Comparison of ENCODE assay signal across 8 cellular contexts in the genomic region with DNA sequence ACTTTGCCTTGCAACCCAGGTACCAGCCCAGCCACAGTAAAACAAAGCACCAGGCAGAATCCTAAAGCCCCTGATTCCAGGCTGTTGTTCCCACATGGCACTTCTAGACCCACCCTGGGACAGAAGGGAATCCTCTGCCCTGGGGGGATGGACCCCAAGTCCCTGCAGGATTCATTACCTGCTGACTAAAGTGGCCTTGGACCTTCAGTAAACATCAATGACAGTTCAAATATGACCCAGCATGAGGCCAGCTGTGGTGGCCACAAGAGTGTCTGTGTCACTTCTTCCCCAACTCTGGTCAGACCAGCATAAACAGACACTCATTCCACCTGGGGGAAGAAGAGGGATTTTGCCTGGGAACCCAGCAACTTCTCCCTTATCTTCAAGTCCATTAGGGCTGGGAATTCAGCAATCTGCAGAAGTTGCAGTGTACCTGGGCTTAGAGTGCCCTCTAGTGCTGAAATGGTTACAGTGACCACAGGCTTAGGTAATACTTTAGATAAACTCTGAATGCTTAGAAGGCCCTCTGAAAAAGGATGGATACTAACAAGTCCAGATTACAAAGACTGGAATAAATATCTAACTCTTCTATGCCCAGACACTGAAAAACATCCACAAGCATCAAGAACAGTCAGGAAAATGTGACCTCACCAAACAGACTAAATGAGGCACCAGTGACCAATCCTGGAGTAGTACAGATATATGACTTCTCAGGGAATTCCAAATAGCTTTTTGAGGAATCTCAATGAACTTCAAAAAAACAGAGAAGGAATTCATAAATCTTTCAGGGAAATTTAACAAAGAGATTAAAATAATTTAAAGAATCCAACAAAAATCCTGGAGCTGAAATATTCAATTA.
DNase-seq lines count a peak whose midpoint lies in the region; ATAC-seq and TF ChIP-seq lines count a peak whose summit lies in the region.

No MANE protein-coding gene starts in this region.

- H2AFZ ChIP-seq in neural progenitor cell (replicated peaks), result no peak overlapping the region

- H3K9ac ChIP-seq in neural progenitor cell, result no peak overlapping the region

- no peak overlapping the region for H3K4me3 ChIP-seq in neural progenitor cell

- H3F3A ChIP-seq in neural progenitor cell (ENCODE audit: low read depth), result no peaks in the 10 kb centered on the region

- DNase-seq in CD14-positive monocyte (ENCODE audit: low spot score) (no peak), NCI-H2029 (lab: John Stamatoyannopoulos, UW) (peak; percentile 40), UCSD-AML1 (lab: John Stamatoyannopoulos, UW; ENCODE audit: unreplicated experiment) (peak; percentile 7), fibroblast of gingiva (ENCODE audit: low read depth) (peak; percentile 63), neural progenitor cell (ENCODE audit: low spot score) (peak; percentile 72), cerebellum (ENCODE audit: low spot score) (no peak)

- H3K4me1 Mint-ChIP-seq in CD14-positive monocyte, result peaks cover under 1% of the 10 kb centered on the region
- H3K4me1 Mint-ChIP-seq in neural progenitor cell, result no peaks in the 10 kb centered on the region

- peaks cover 63% of the 10 kb centered on the region for H3K79me2 ChIP-seq in neural progenitor cell (ENCODE audit: low read depth)

- H3K4me2 ChIP-seq in neural progenitor cell, result no peak overlapping the region

- ATAC-seq in GM18511 (IDR thresholded peaks at IDR 0.05; ENCODE audit: unreplicated experiment), result peak; percentile 93
- peak; percentile 89 for ATAC-seq in HG02938 (IDR thresholded peaks at IDR 0.05; ENCODE audit: unreplicated experiment)

- TF ChIP-seq CTCF in CD14-positive monocyte (IDR thresholded peaks at IDR 0.05) (peak; percentile 86), neural progenitor cell (IDR thresholded peaks at IDR 0.05) (peak; percentile 79)

- peaks cover 3% of the 10 kb centered on the region for H3K36me3 ChIP-seq in neural progenitor cell

- no peaks in the 10 kb centered on the region for H3K27me3 ChIP-seq in neural progenitor cell

- no peak overlapping the region for H3K4me3 Mint-ChIP-seq in CD14-positive monocyte
- H3K4me3 Mint-ChIP-seq in neural progenitor cell, result no peak overlapping the region

- H3K9me3 ChIP-seq in neural progenitor cell (ENCODE audit: low read depth), result no peaks in the 10 kb centered on the region

- H3K36me3 Mint-ChIP-seq in CD14-positive monocyte (peaks cover 11 to 15% of the 10 kb centered on the region in 2 donors), neural progenitor cell (peaks cover 52% of the 10 kb centered on the region)

- H3K27ac ChIP-seq in neural progenitor cell, result no peak overlapping the region

- H3K9me3 Mint-ChIP-seq in CD14-positive monocyte (peaks cover 0 to 3% (median 0%) of the 10 kb centered on the region in 7 donors), neural progenitor cell (peaks cover 44% of the 10 kb centered on the region)

- peaks cover 0 to 2% (median 0%) of the 10 kb centered on the region in 3 donors for H3K27me3 Mint-ChIP-seq in CD14-positive monocyte (ENCODE audit: low read depth in 3 of 3)
- H3K27me3 Mint-ChIP-seq in neural progenitor cell (ENCODE audit: insufficient read depth, low read depth), result peaks cover 3% of the 10 kb centered on the region

- intact Hi-C loops in CD14-positive monocyte (cut with micrococcal nuclease), result loop anchor here (5.0 to 10.0 kb wide), 2 partner anchors 346 to 1144 kb away; no protein-coding TSS in a partner anchor

- H3K27ac Mint-ChIP-seq in CD14-positive monocyte (peak overlapping the region in 2 of 7 donors; percentile 18 to 26), neural progenitor cell (no peak overlapping the region)

- peaks cover 18% of the 10 kb centered on the region for H4K20me1 ChIP-seq in neural progenitor cell (ENCODE audit: low read depth)

- no peaks in the 10 kb centered on the region for H3K4me1 ChIP-seq in neural progenitor cell

Comparison
In these comparisons a context has a peak if more than half of its experiments do, and no peak if none do; other contexts are left out.
1. DNase-seq: peak in NCI-H2029 (single experiment), UCSD-AML1 (single experiment), fibroblast of gingiva (single experiment) and neural progenitor cell (single experiment); none in CD14-positive monocyte (single experiment) and cerebellum (single experiment).